1 cellular context compared by ENCODE assay signal in genomic region chr11:107969219-107969618, GRCh38.
TF ChIP-seq lines count a peak whose summit lies in the region.

No MANE protein-coding gene starts in this region.

TF ChIP-seq in GM12878, 131 proteins besides CTCF, POLR2A, EP300 and RAD21:
- no peak for TF ChIP-seq CBX5 (IDR thresholded peaks at IDR 0.05; ENCODE audit: low read depth)
- no peak for TF ChIP-seq ZBTB11 (CRISPR knock-in tag; IDR thresholded peaks at IDR 0.05)
- TF ChIP-seq HCFC1 (IDR thresholded peaks at IDR 0.05; ENCODE audit: low read length) = no peak
- TF ChIP-seq LARP7 (IDR thresholded peaks at IDR 0.05) = no peak
- no peak for TF ChIP-seq PAX8 (IDR thresholded peaks at IDR 0.05)
- no peak for TF ChIP-seq MLLT1 (IDR thresholded peaks at IDR 0.05)
- TF ChIP-seq WRNIP1 (IDR thresholded peaks at IDR 0.05; ENCODE audit: borderline replicate concordance, low read depth, low read length) = no peak
- TF ChIP-seq ZBTB40 (IDR thresholded peaks at IDR 0.05; ENCODE audit: borderline replicate concordance) = no peak
- no peak for TF ChIP-seq NFIC (IDR thresholded peaks at IDR 0.05; ENCODE audit: low read depth, low read length)
- TF ChIP-seq ZNF274 (IDR thresholded peaks at IDR 0.05; ENCODE audit: insufficient read depth, insufficient read length) = no peak
- TF ChIP-seq ZBTB4 (CRISPR knock-in tag; IDR thresholded peaks at IDR 0.05) = no peak
- no peak for TF ChIP-seq PAX5 (IDR thresholded peaks at IDR 0.05; ENCODE audit: borderline replicate concordance, low read depth, low read length)
- no peak for TF ChIP-seq IRF5 (IDR thresholded peaks at IDR 0.05; ENCODE audit: borderline replicate concordance)
- TF ChIP-seq USF2 (IDR thresholded peaks at IDR 0.05; ENCODE audit: borderline replicate concordance, low read depth, low read length) = no peak
- no peak for TF ChIP-seq SMARCA5 (IDR thresholded peaks at IDR 0.05)
